ENCODE assay signal across 15 cellular contexts in the genomic region with DNA sequence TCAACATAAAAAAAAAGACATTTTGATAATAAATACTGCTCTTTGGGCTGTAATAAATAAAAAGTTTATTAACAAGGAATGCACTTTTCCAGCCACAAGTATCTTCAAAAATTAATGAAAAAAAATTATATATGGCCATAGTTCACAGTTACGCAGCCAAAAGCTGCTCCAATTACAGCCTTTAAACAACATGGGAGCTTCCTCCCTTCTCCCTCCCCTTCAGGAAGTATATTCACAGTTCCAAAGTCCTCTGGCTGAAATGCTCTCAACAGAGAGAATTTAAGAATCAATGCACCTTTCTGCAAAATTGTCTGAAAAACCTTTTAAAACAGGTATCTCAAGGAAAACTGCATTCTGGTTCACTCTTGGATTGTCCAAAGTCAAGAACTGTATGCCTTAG. TPM values are rescaled to one million over a fixed set of nuclear protein-coding genes. Genes with fewer than 3 reads are reported as not detected.
DNase-seq lines count a peak whose midpoint lies in the region; ATAC-seq and TF ChIP-seq lines count a peak whose summit lies in the region.
"Had no signal": no experiment of that assay in that cellular context is flagged by ENCODE, and none has a peak within 500 bp of the region (broad histone marks: within the 10 kb centered on the region; RNA-seq: fewer than 3 reads in every experiment).

No MANE protein-coding gene starts in this region.

- H3K27ac ChIP-seq in heart right ventricle (peak overlapping the region in 4 of 10 donors; percentile 30 to 99 (median 98)), mesenchymal stem cell (ENCODE audit: low read length, poor library complexity, severe bottlenecking) (peak overlapping the region; percentile 73), aorta (ENCODE audit: low read depth in 1 of 2, low read length in 2 of 2) (peak overlapping the region in 1 of 2 donors; percentile 52), suprapubic skin (no peak overlapping the region)

- DNase-seq in heart right ventricle: no peak
- no peak for DNase-seq in Right ventricle myocardium superior
- peak; percentile 24 for DNase-seq in epithelial cell of esophagus (ENCODE audit: low read depth)
- no peak for DNase-seq in mesenchymal stem cell
- no peak for DNase-seq in aorta
- no peak for DNase-seq in activated CD8-positive, alpha-beta memory T cell treated with anti-CD3 and anti-CD28 coated beads for 24 hours
- DNase-seq in suprapubic skin (ENCODE audit: low spot score in 2 of 2): no peak
- DNase-seq in stimulated activated CD4-positive, alpha-beta T cell treated with anti-CD3 and anti-CD28 coated beads, Interleukin-4, amount 100 ng/mL, for 4 hours: no peak
- DNase-seq: activated CD8-positive, alpha-beta T cell treated with anti-CD3 and anti-CD28 coated beads, Interleukin-2, amount 10 ng/mL, durations not matched to agents 7 days and 5 days; cortex of kidney; mesendoderm; NCI-H1694 treated with DMSO at 0.1 percent for 48 hours; NCI-H524 treated with DMSO at 0.1 percent for 48 hours; OCI-M1 had no signal

- no peak overlapping the region for H4K91ac ChIP-seq in mesenchymal stem cell (ENCODE audit: low read length)

- no peak overlapping the region for H2AFZ ChIP-seq in mesenchymal stem cell (ENCODE audit: low read depth, low read length)

- TF ChIP-seq CTCF in heart right ventricle (IDR thresholded peaks at IDR 0.05) (no peak), epithelial cell of esophagus (IDR thresholded peaks at IDR 0.05; ENCODE audit: insufficient read depth, low read depth, low read length, missing control alignments) (no peak), suprapubic skin (IDR thresholded peaks at IDR 0.05) (no peak)

- H3K4ac ChIP-seq in mesenchymal stem cell (ENCODE audit: low read depth in 1 of 2, low read length in 2 of 2): no peak overlapping the region

- no peak overlapping the region for H2BK120ac ChIP-seq in mesenchymal stem cell (ENCODE audit: low read depth, low read length)

- H3K4me1 ChIP-seq in heart right ventricle (peaks cover 0 to 41% (median 27%) of the 10 kb centered on the region in 9 donors), mesenchymal stem cell (ENCODE audit: control insufficient read depth, insufficient read depth, low read depth, low read length) (peaks cover 3% of the 10 kb centered on the region), aorta (ENCODE audit: control insufficient read depth in 1 of 2, insufficient read depth in 2 of 2, low read length in 2 of 2) (peaks cover 0 to 3% of the 10 kb centered on the region in 2 donors), suprapubic skin (peaks cover 54% of the 10 kb centered on the region)

- TF ChIP-seq EP300 in suprapubic skin (IDR thresholded peaks at IDR 0.05): no peak

- TF ChIP-seq POLR2A in suprapubic skin (IDR thresholded peaks at IDR 0.05): no peak

- H4K8ac ChIP-seq in mesenchymal stem cell (ENCODE audit: low read length): no peak overlapping the region

- H2BK5ac ChIP-seq in mesenchymal stem cell (ENCODE audit: low read depth, low read length, poor library complexity, severe bottlenecking): no peak overlapping the region

- H3K14ac ChIP-seq in mesenchymal stem cell (ENCODE audit: low read length in 2 of 2): no peak overlapping the region

- H3K4me3 ChIP-seq in heart right ventricle (peak overlapping the region in 6 of 10 donors; percentile 77 to 94 (median 88)), epithelial cell of esophagus (ENCODE audit: low read length) (no peak overlapping the region), mesenchymal stem cell (ENCODE audit: insufficient read depth in 1 of 2, low read depth in 1 of 2, low read length in 2 of 2) (no peak overlapping the region), aorta (ENCODE audit: low read length in 2 of 2) (peak overlapping the region; percentile 2 to 32), suprapubic skin (no peak overlapping the region)

- WGBS in heart right ventricle, 2 donors: 64 to 79% methylated on average over 1 of the region's 1 CpG
- 98% methylated on average over 1 of the region's 1 CpG for WGBS in mesenchymal stem cell
- 67 to 76% methylated on average over 1 of the region's 1 CpG for WGBS in aorta, 2 donors
- WGBS in suprapubic skin: 95% methylated on average over 1 of the region's 1 CpG

- ATAC-seq in heart right ventricle (no peak), Right ventricle myocardium superior (ENCODE audit: poor library complexity) (no peak), aorta (ENCODE audit: low FRiP score) (no peak)
- ATAC-seq: activated CD8-positive, alpha-beta T cell treated with anti-CD3 and anti-CD28 coated beads, Interleukin-2, amount 10 ng/mL, durations not matched to agents 7 days and 5 days had no signal

- H3K36me3 ChIP-seq in heart right ventricle: peaks cover 0 to 66% (median 48%) of the 10 kb centered on the region in 9 donors
- H3K36me3 ChIP-seq in mesenchymal stem cell (ENCODE audit: control insufficient read depth in 1 of 2, insufficient read depth in 2 of 2, low read depth in 1 of 2, low read length in 2 of 2): peaks cover 9 to 57% of the 10 kb centered on the region in 2 experiments
- H3K36me3 ChIP-seq in aorta (ENCODE audit: control insufficient read depth in 1 of 2, insufficient read depth in 2 of 2, low read length in 1 of 2): peaks cover 3 to 8% of the 10 kb centered on the region in 2 donors
- H3K36me3 ChIP-seq in suprapubic skin: peaks cover 26% of the 10 kb centered on the region

- H3K23ac ChIP-seq in mesenchymal stem cell (ENCODE audit: low read length in 2 of 2): no peak overlapping the region

- H2AK5ac ChIP-seq in mesenchymal stem cell (ENCODE audit: low read length, severe bottlenecking): no peak overlapping the region

- intact Hi-C loops in heart right ventricle (cut with DNase I) (loop anchor here in 7 of 10 donors (5.0 to 10.0 kb wide), 9 partner anchors 89 to 439 kb away; no protein-coding TSS in a partner anchor), Right ventricle myocardium superior (cut with DNase I) (loop anchor here (10.0 kb wide), 3 partner anchors 89 to 379 kb away; no protein-coding TSS in a partner anchor), aorta (cut with DNase I) (no loop called here)

- no peak overlapping the region for H2BK12ac ChIP-seq in mesenchymal stem cell (ENCODE audit: low read length in 2 of 2)

- peaks cover 0 to 13% (median 0%) of the 10 kb centered on the region in 7 donors for H3K27me3 ChIP-seq in heart right ventricle
- H3K27me3 ChIP-seq in mesenchymal stem cell (ENCODE audit: control insufficient read depth in 1 of 2, insufficient read depth in 1 of 2, low read length in 2 of 2): no peaks in the 10 kb centered on the region
- no peaks in the 10 kb centered on the region for H3K27me3 ChIP-seq in aorta (ENCODE audit: control insufficient read depth in 1 of 2, insufficient read depth in 2 of 2, low read length in 1 of 2)
- no peaks in the 10 kb centered on the region for H3K27me3 ChIP-seq in suprapubic skin

- no peak overlapping the region for H2BK15ac ChIP-seq in mesenchymal stem cell (ENCODE audit: low read depth, poor library complexity, severe bottlenecking)

- H3K79me1 ChIP-seq in mesenchymal stem cell (replicated peaks; ENCODE audit: low read length, poor library complexity, severe bottlenecking): no peaks in the 10 kb centered on the region

- H3K9me3 ChIP-seq in heart right ventricle: no peaks in the 10 kb centered on the region
- no peaks in the 10 kb centered on the region for H3K9me3 ChIP-seq in mesenchymal stem cell (ENCODE audit: control insufficient read depth, low read length)
- H3K9me3 ChIP-seq in aorta (ENCODE audit: control insufficient read depth, low read length): no peaks in the 10 kb centered on the region
- no peaks in the 10 kb centered on the region for H3K9me3 ChIP-seq in suprapubic skin

- H3K4me2 ChIP-seq in mesenchymal stem cell (ENCODE audit: low read length, poor library complexity, severe bottlenecking): peak overlapping the region; percentile 78

- H3K9ac ChIP-seq in mesenchymal stem cell (ENCODE audit: low read length): no peak overlapping the region

- H3K18ac ChIP-seq in mesenchymal stem cell (ENCODE audit: low read depth in 1 of 2, low read length in 2 of 2): no peak overlapping the region

RNA-seq across cellular contexts. Expression of gene PLK2, which starts 5.9 kb away (rescaled TPM):
- total RNA-seq in heart right ventricle: 100 to 1,000 TPM in 6 of 10 donors, 10 to 100 TPM in 4; 22.7 to 174 (median 120) TPM
- 10 to 100 TPM; 11.5 to 35.3 TPM for polyA plus RNA-seq in heart right ventricle
- total RNA-seq in Right ventricle myocardium superior: 63.6 TPM
- polyA plus RNA-seq in mesenchymal stem cell (2013, experiment 1 of 2): 185 TPM
- 180 TPM for polyA plus RNA-seq in mesenchymal stem cell (2013, experiment 2 of 2)
- 10 to 100 TPM; 42.8 to 64.6 TPM for total RNA-seq in aorta
- 10 to 100 TPM; 24.0 to 28.3 TPM for polyA plus RNA-seq in aorta
- 100 to 1,000 TPM; 156 to 567 (median 328) TPM for total RNA-seq in suprapubic skin

RNA-seq across cellular contexts. Expression of gene GAPT, which starts 37.2 kb away (rescaled TPM):
- total RNA-seq in heart right ventricle: 1 to 10 TPM in 2 of 10 donors, under 1 TPM in 7, not detected in 1; 0.08 to 1.7 (median 0.30) TPM
- polyA plus RNA-seq in heart right ventricle: under 1 TPM; 0.20 to 0.22 TPM
- 0.43 TPM for total RNA-seq in Right ventricle myocardium superior
- not detected for polyA plus RNA-seq in mesenchymal stem cell (2013, experiment 1 of 2)
- not detected for polyA plus RNA-seq in mesenchymal stem cell (2013, experiment 2 of 2)
- 1 to 10 TPM; 1.9 to 2.8 TPM for total RNA-seq in aorta
- polyA plus RNA-seq in aorta: 1 to 10 TPM in 1 of 2 donors, under 1 TPM in 1; 0.82 to 1.3 TPM
- total RNA-seq in suprapubic skin: 1 to 10 TPM in 1 of 4 donors, under 1 TPM in 1, not detected in 2; 0.42 to 1.4 TPM
- total RNA-seq: activated CD8-positive, alpha-beta T cell treated with anti-CD3 and anti-CD28 coated beads, Interleukin-2, amount 10 ng/mL, durations not matched to agents 7 days and 5 days; H4 had no signal

Comparison
In these comparisons a context has a peak if more than half of its experiments do, and no peak if none do; other contexts are left out.
1. H3K4me3 ChIP-seq: peak in heart right ventricle (6 of 10) and aorta (2 of 2); none in epithelial cell of esophagus (single experiment), mesenchymal stem cell (0 of 2) and suprapubic skin (single experiment).
2. intact Hi-C loops: an anchor here in heart right ventricle (5.0 to 10.0 kb wide) and Right ventricle myocardium superior (10.0 kb wide); none called in aorta.